Comparison of ENCODE assay signal across 3 cellular contexts in genomic region chr20:745683-746301, GRCh38.
A peak's percentile ranks its signal among the peaks of the same experiment; 100 is the strongest.
TF ChIP-seq lines count a peak whose summit lies in the region.

No MANE protein-coding gene starts in this region.

TF ChIP-seq in HepG2, 621 proteins besides CTCF, POLR2A, EP300 and RAD21:
- TF ChIP-seq HNRNPLL (IDR thresholded peaks at IDR 0.05; ENCODE audit: low read depth, low read length, poor library complexity, severe bottlenecking) (no peak), ZNF317 (CRISPR knock-in tag; IDR thresholded peaks at IDR 0.05) (peak; percentile 100), ZNF296 (CRISPR knock-in tag; conservative IDR thresholded peaks at IDR 0.05) (no peak), SMAD1 (CRISPR knock-in tag; IDR thresholded peaks at IDR 0.05; ENCODE audit: borderline replicate concordance, low read depth) (no peak), ZNF280D (CRISPR knock-in tag; IDR thresholded peaks at IDR 0.05) (0 out of 2 replicates have a peak, but pooled peaks have one; percentile 56), ZNF512 (CRISPR knock-in tag; IDR thresholded peaks at IDR 0.05) (no peak), ZNF513 (CRISPR knock-in tag; conservative IDR thresholded peaks at IDR 0.05) (no peak), NFKB2 (CRISPR knock-in tag; IDR thresholded peaks at IDR 0.05; ENCODE audit: borderline replicate concordance) (no peak), ELF4 (CRISPR knock-in tag; IDR thresholded peaks at IDR 0.05; ENCODE audit: borderline replicate concordance) (no peak)

TF ChIP-seq in HEK293T, 16 proteins besides CTCF, POLR2A, EP300 and RAD21:
- TF ChIP-seq TARDBP (IDR thresholded peaks at IDR 0.05) (no peak), L3MBTL2 (conservative IDR thresholded peaks at IDR 0.05) (no peak), CTBP1 (IDR thresholded peaks at IDR 0.05; ENCODE audit: borderline replicate concordance) (no peak), ELF4 (IDR thresholded peaks at IDR 0.05) (no peak), SP1 (IDR thresholded peaks at IDR 0.05) (no peak), PKNOX1 (IDR thresholded peaks at IDR 0.05) (no peak), ZNF384 (IDR thresholded peaks at IDR 0.05) (no peak), BHLHE40 (IDR thresholded peaks at IDR 0.05; ENCODE audit: borderline replicate concordance) (no peak), ARNT (IDR thresholded peaks at IDR 0.05) (no peak), HDGF (IDR thresholded peaks at IDR 0.05; ENCODE audit: borderline replicate concordance) (no peak), FOXM1 (IDR thresholded peaks at IDR 0.05; ENCODE audit: borderline replicate concordance) (no peak), SUZ12 (IDR thresholded peaks at IDR 0.05) (no peak), NFRKB (IDR thresholded peaks at IDR 0.05) (no peak), FOXK2 (IDR thresholded peaks at IDR 0.05) (no peak)

TF ChIP-seq in SK-N-SH treated with all-trans-retinoic acid at 6 μM for 48 hours, 23 proteins besides CTCF, POLR2A, EP300 and RAD21:
- TF ChIP-seq RARB (CRISPR knock-in tag; IDR thresholded peaks at IDR 0.05) (no peak), PPARA (CRISPR knock-in tag; IDR thresholded peaks at IDR 0.05; ENCODE audit: borderline replicate concordance) (no peak), CSRNP3 (CRISPR knock-in tag; IDR thresholded peaks at IDR 0.05) (no peak), ISL1 (CRISPR knock-in tag; IDR thresholded peaks at IDR 0.05) (no peak)
